ENCODE assay signal across 9 cellular contexts in the genomic region with DNA sequence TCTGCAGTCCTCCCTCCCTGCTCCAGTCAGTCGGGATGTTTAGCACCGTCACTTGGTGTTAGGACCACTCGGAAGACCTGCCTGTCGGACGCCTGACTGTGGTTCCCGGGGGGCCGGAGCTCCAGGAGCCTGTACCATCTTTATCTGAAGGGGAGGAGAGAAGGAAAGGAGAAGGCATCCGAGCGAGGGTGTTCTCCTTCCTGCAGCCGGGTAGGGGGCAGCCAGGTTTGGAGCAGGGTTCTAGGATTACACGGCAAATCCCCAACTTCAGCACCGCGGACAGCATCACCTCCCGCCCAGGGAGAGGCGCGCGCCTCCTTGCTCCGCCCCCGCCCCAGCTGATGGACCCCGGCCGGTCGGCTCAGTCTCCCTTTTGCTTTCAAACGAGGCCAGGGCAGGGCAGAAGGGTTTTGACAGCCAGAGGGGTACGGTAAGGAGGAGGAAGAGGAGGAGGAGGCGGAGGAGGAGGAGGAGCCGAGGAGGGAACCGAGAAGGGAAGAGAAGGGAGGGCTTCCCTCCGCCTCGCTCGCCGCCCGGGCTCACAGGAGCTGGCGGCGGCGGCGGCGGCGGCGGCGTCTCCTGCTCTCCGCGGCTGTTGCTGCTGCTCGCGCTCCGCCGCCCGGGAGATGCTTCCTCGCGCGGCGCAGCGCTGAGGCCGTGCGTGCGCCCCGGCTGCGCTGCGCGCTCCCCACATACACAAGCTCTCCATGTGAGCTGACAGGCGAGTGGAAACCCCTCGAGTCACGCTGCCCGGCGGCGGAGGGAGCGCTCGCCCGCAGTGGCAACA. TPM values are rescaled to one million over a fixed set of nuclear protein-coding genes. Genes with fewer than 3 reads are reported as not detected.
DNase-seq lines count a peak whose midpoint lies in the region; ATAC-seq and TF ChIP-seq lines count a peak whose summit lies in the region.
"Had no signal": no experiment of that assay in that cellular context is flagged by ENCODE, and none has a peak within 500 bp of the region (broad histone marks: within the 10 kb centered on the region; RNA-seq: fewer than 3 reads in every experiment).

No MANE protein-coding gene starts in this region.

- POLR2A ChIA-PET in naive thymus-derived CD8-positive, alpha-beta T cell (lab: Charles Lee): no interaction called here

- H3K36me3 Mint-ChIP-seq in activated T-cell treated with anti-CD3 and anti-CD28 coated beads, Interleukin-2, amount 50 U/mL, for 4 hours (ENCODE audit: insufficient read depth): no peaks in the 10 kb centered on the region
- H3K36me3 Mint-ChIP-seq in naive thymus-derived CD8-positive, alpha-beta T cell: peaks cover 0 to 12% (median 0%) of the 10 kb centered on the region in 3 donors
- no peaks in the 10 kb centered on the region for H3K36me3 Mint-ChIP-seq in type B pancreatic cell

- H3K4me3 Mint-ChIP-seq in activated T-cell treated with anti-CD3 and anti-CD28 coated beads, Interleukin-2, amount 50 U/mL, for 4 hours: peak overlapping the region; percentile 51
- H3K4me3 Mint-ChIP-seq in naive thymus-derived CD8-positive, alpha-beta T cell: peak overlapping the region in 9 of 10 donors; percentile 48 to 79 (median 56)
- peak overlapping the region; percentile 93 for H3K4me3 Mint-ChIP-seq in type B pancreatic cell
- H3K4me3 Mint-ChIP-seq: central memory CD8-positive, alpha-beta T cell had no signal

- no peaks in the 10 kb centered on the region for H3K4me1 ChIP-seq in foreskin keratinocyte

- no peak overlapping the region for H3K27ac ChIP-seq in foreskin keratinocyte

- peaks cover 10% of the 10 kb centered on the region for H3K4me1 Mint-ChIP-seq in activated T-cell treated with anti-CD3 and anti-CD28 coated beads, Interleukin-2, amount 50 U/mL, for 4 hours (ENCODE audit: low read depth)
- peaks cover 5 to 18% (median 9%) of the 10 kb centered on the region in 4 donors for H3K4me1 Mint-ChIP-seq in naive thymus-derived CD8-positive, alpha-beta T cell
- peaks cover 6% of the 10 kb centered on the region for H3K4me1 Mint-ChIP-seq in type B pancreatic cell (ENCODE audit: unreplicated experiment)
- H3K4me1 Mint-ChIP-seq: central memory CD8-positive, alpha-beta T cell had no signal

- peaks cover 31% of the 10 kb centered on the region for H3K27me3 Mint-ChIP-seq in activated T-cell treated with anti-CD3 and anti-CD28 coated beads, Interleukin-2, amount 50 U/mL, for 4 hours (ENCODE audit: low read depth)
- peaks cover 22 to 40% (median 25%) of the 10 kb centered on the region in 5 donors for H3K27me3 Mint-ChIP-seq in naive thymus-derived CD8-positive, alpha-beta T cell
- H3K27me3 Mint-ChIP-seq in type B pancreatic cell: peaks cover 42% of the 10 kb centered on the region

- no peaks in the 10 kb centered on the region for H3K9me3 Mint-ChIP-seq in activated T-cell treated with anti-CD3 and anti-CD28 coated beads, Interleukin-2, amount 50 U/mL, for 4 hours
- peaks cover 0 to 6% (median 0%) of the 10 kb centered on the region in 9 donors for H3K9me3 Mint-ChIP-seq in naive thymus-derived CD8-positive, alpha-beta T cell
- H3K9me3 Mint-ChIP-seq in type B pancreatic cell: no peaks in the 10 kb centered on the region

- DNase-seq in activated T-cell treated with anti-CD3 and anti-CD28 coated beads for 48 hours (ENCODE audit: low read depth): peak; percentile 13
- DNase-seq in activated T-cell treated with anti-CD3 and anti-CD28 coated beads for 4 hours: no peak
- DNase-seq in NCI-H146 treated with DMSO at 0.1 percent for 48 hours (lab: John Stamatoyannopoulos, UW; ENCODE audit: unreplicated experiment): peak; percentile 71
- no peak for DNase-seq in activated T-cell treated with anti-CD3 and anti-CD28 coated beads, Interleukin-2, amount 50 U/mL, for 4 hours
- DNase-seq in foreskin keratinocyte: peak in 1 of 2 donors; percentile 11
- DNase-seq in naive thymus-derived CD8-positive, alpha-beta T cell: peak in 1 of 10 donors; percentile 3
- DNase-seq in type B pancreatic cell (ENCODE audit: extremely low spot score, unreplicated experiment): peak; percentile 86

- H3K27ac Mint-ChIP-seq in naive thymus-derived CD8-positive, alpha-beta T cell: no peak overlapping the region
- H3K27ac Mint-ChIP-seq in type B pancreatic cell: no peak overlapping the region

- ATAC-seq in activated T-cell treated with anti-CD3 and anti-CD28 coated beads, Interleukin-2, amount 50 U/mL, for 4 hours: peak; percentile 41 to 55
- ATAC-seq in foreskin keratinocyte (peak; percentile 86), GM21786 (IDR thresholded peaks at IDR 0.05; ENCODE audit: unreplicated experiment) (no peak)
- ATAC-seq in naive thymus-derived CD8-positive, alpha-beta T cell: no peak

- peaks cover 17% of the 10 kb centered on the region for H3K27me3 ChIP-seq in foreskin keratinocyte

- TF ChIP-seq CTCF in foreskin keratinocyte (conservative IDR thresholded peaks at IDR 0.05) (no peak), type B pancreatic cell (conservative IDR thresholded peaks at IDR 0.05) (peak; percentile 42)

RNA-seq across cellular contexts. Expression of gene CNTNAP2, which starts 0.7 kb away (rescaled TPM):
- not detected for total RNA-seq in activated T-cell treated with anti-CD3 and anti-CD28 coated beads, Interleukin-2, amount 50 U/mL, for 4 hours
- 0.11 and 0.17 TPM in 2 replicates for total RNA-seq in foreskin keratinocyte
- 0.08 TPM in 2 replicates for polyA plus RNA-seq in foreskin keratinocyte
- 1 to 10 TPM; 1.2 to 1.5 TPM for total RNA-seq in naive thymus-derived CD8-positive, alpha-beta T cell
- polyA plus RNA-seq in naive thymus-derived CD8-positive, alpha-beta T cell: under 1 TPM in 2 of 3 donors, not detected in 1; 0.12 to 0.27 TPM
- 3.9 and 26.8 TPM in 2 replicates for total RNA-seq in type B pancreatic cell (ENCODE audit: low replicate concordance)

Comparison
In these comparisons a context has a peak if more than half of its experiments do, and no peak if none do; other contexts are left out.
1. DNase-seq: peak in activated T-cell treated with anti-CD3 and anti-CD28 coated beads for 48 hours (single experiment), NCI-H146 treated with DMSO at 0.1 percent for 48 hours (single experiment) and type B pancreatic cell (single experiment); none in activated T-cell treated with anti-CD3 and anti-CD28 coated beads for 4 hours (single experiment) and activated T-cell treated with anti-CD3 and anti-CD28 coated beads, Interleukin-2, amount 50 U/mL, for 4 hours (single experiment).
2. ATAC-seq: peak in activated T-cell treated with anti-CD3 and anti-CD28 coated beads, Interleukin-2, amount 50 U/mL, for 4 hours (2 of 2) and foreskin keratinocyte (single experiment); none in naive thymus-derived CD8-positive, alpha-beta T cell (0 of 2) and GM21786 (single experiment).
3. Peak in every context shown above with its lines, with median percentiles within 50 percentile points of each other: H3K4me3 Mint-ChIP-seq.